In the genomic region with DNA sequence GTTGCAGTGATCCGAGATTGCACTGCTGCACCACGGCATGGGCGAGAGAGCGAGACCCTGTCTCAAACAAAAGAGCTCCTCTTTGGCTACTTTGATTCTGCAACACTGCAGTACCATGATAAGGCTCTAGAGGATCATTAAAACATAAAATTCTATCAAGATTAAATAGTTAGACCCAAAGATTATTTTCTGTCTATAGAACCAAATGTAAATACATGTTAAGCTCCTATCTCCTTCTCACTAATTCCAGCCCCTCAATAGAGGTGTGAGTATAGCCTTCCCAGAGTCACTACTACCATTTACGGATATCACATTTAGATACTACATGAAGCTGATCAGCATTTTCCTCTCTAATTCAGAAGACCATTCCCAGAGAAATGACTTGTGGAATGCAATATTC, we compare ENCODE assay signal across 31 cellular contexts. TPM values are rescaled to one million over a fixed set of nuclear protein-coding genes. Genes with fewer than 3 reads are reported as not detected.
"Had no signal": no experiment of that assay in that cellular context is flagged by ENCODE, and none has a peak within 500 bp of the region (broad histone marks: within the 10 kb centered on the region; RNA-seq: fewer than 3 reads in every experiment).

No MANE protein-coding gene starts in this region.

- DNase-seq: activated B cell treated with CpG ODN at 0.5 μM for 24 hours; activated CD4-positive, alpha-beta T cell treated with anti-CD3 and anti-CD28 coated beads for 48 hours; activated CD4-positive, alpha-beta T cell treated with anti-CD3 and anti-CD28 coated beads, Interleukin-2, amount 50 U/mL, for 1 hour; activated CD4-positive, alpha-beta T cell treated with anti-CD3 and anti-CD28 coated beads, Interleukin-2, amount 50 U/mL, for 48 hours; activated CD8-positive, alpha-beta memory T cell treated with anti-CD3 and anti-CD28 coated beads for 24 hours; activated CD8-positive, alpha-beta T cell treated with anti-CD3 and anti-CD28 coated beads for 36 hours; activated effector memory CD4-positive, alpha-beta T cell treated with Interleukin-2 at 50 U/mL for 16 hours; activated gamma-delta T cell treated with Interleukin-2 at 50 U/mL for 16 hours; activated naive CD4-positive, alpha-beta T cell treated with anti-CD3 and anti-CD28 coated beads, Interleukin-2, amount 50 U/mL, for 16 hours; activated naive CD4-positive, alpha-beta T cell treated with Interleukin-2 at 50 U/mL for 16 hours; activated T-cell treated with anti-CD3 and anti-CD28 coated beads, Interleukin-2, amount 50 U/mL, for 4 hours; amniotic stem cell; anterior cingulate cortex; caudate nucleus; dorsolateral prefrontal cortex; effector memory CD4-positive, alpha-beta T cell; esophagus squamous epithelium; foreskin fibroblast; heart right ventricle; T-helper 1 cell; T-helper 17 cell; T1000; WERI-Rb-1 had no signal

- H3K4me1 Mint-ChIP-seq: activated T-helper 17 cell treated with anti-CD3 and anti-CD28 coated beads, Interleukin-2, amount 50 U/mL, for 72 hours had no signal

- FAIRE-seq: astrocyte, frontal cortex had no signal

- H3K36me3 ChIP-seq: esophagus squamous epithelium, heart right ventricle, WERI-Rb-1 had no signal

- H3K9me3 Mint-ChIP-seq: activated CD8-positive, alpha-beta T cell treated with anti-CD3 and anti-CD28 coated beads for 36 hours; activated T-cell treated with anti-CD3 and anti-CD28 coated beads, Interleukin-2, amount 50 U/mL, for 4 hours; activated T-helper 17 cell treated with anti-CD3 and anti-CD28 coated beads, Interleukin-2, amount 50 U/mL, for 72 hours; dendritic cell treated with granulocyte-macrophage colony-stimulating factor and Interleukin-4, amounts not matched to agents 40 ng/mL and 50 ng/mL, for 4 days; T-helper 2 cell treated with Interferon-gamma antibody and Interleukin-4, amounts not matched to agents 5 μg/mL and 100 μg/mL, for 36 hours had no signal

- H3K4me3 ChIP-seq: coronary artery, dorsolateral prefrontal cortex, esophagus squamous epithelium, heart right ventricle had no signal

- H3K4me1 ChIP-seq: esophagus squamous epithelium, heart right ventricle had no signal

- H3K27me3 ChIP-seq: dorsolateral prefrontal cortex, esophagus squamous epithelium, heart right ventricle had no signal

- H3K4me3 Mint-ChIP-seq: activated B cell treated with CpG ODN at 0.5 μM for 24 hours; activated CD8-positive, alpha-beta T cell treated with anti-CD3 and anti-CD28 coated beads for 36 hours; activated naive CD8-positive, alpha-beta T cell; activated T-cell treated with anti-CD3 and anti-CD28 coated beads, Interleukin-2, amount 50 U/mL, for 4 hours; activated T-helper 17 cell treated with anti-CD3 and anti-CD28 coated beads, Interleukin-2, amount 50 U/mL, for 72 hours; dendritic cell treated with granulocyte-macrophage colony-stimulating factor and Interleukin-4, amounts not matched to agents 40 ng/mL and 50 ng/mL, for 4 days; T-helper 17 cell; T-helper 2 cell treated with Interferon-gamma antibody and Interleukin-4, amounts not matched to agents 5 μg/mL and 100 μg/mL, for 36 hours had no signal

- H3K36me3 Mint-ChIP-seq: activated naive CD8-positive, alpha-beta T cell had no signal

- H3K27ac Mint-ChIP-seq: activated B cell treated with CpG ODN at 0.5 μM for 24 hours; activated CD8-positive, alpha-beta T cell treated with anti-CD3 and anti-CD28 coated beads for 36 hours; activated naive CD8-positive, alpha-beta T cell; activated T-helper 17 cell treated with anti-CD3 and anti-CD28 coated beads, Interleukin-2, amount 50 U/mL, for 72 hours; dendritic cell treated with granulocyte-macrophage colony-stimulating factor and Interleukin-4, amounts not matched to agents 40 ng/mL and 50 ng/mL, for 4 days; T-helper 17 cell; T-helper 2 cell treated with Interferon-gamma antibody and Interleukin-4, amounts not matched to agents 5 μg/mL and 100 μg/mL, for 36 hours had no signal

- H3K9me3 ChIP-seq: esophagus squamous epithelium had no signal

- H3K27ac ChIP-seq: coronary artery, dorsolateral prefrontal cortex, esophagus squamous epithelium, heart right ventricle, WERI-Rb-1 had no signal

RNA-seq across cellular contexts. Expression of gene MUC13, which starts 4.3 kb away (rescaled TPM):
- total RNA-seq: activated B cell treated with CpG ODN at 0.5 μM for 24 hours; activated CD8-positive, alpha-beta T cell treated with anti-CD3 and anti-CD28 coated beads for 36 hours; activated T-helper 17 cell treated with anti-CD3 and anti-CD28 coated beads, Interleukin-2, amount 50 U/mL, for 72 hours; astrocyte; frontal cortex had no signal
- polyA plus RNA-seq: fibroblast of lung had no signal

RNA-seq across cellular contexts. Expression of gene ITGB5, which starts 51.7 kb away (rescaled TPM):
- total RNA-seq: activated B cell treated with CpG ODN at 0.5 μM for 24 hours had no signal
